In the genomic region with DNA sequence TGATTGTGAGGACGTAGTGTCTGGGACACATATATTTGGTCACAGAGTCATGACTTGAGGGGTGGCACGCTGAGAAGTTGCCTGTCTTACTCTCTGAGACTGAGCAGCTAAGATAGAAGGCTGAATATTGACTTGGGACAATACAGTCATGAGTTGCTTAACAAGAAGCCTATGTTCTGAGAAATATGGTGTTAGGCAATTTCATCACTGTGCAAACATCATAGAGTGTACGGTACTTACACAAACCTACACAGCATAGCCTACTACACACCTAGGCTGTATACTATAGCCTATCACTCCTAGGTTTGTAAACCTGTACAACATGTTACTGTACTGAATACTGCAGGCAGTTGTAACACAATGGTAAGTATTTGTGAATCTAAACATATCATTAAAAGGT, we compare ENCODE assay signal across 1 cellular context.
A peak's percentile ranks its signal among the peaks of the same experiment; 100 is the strongest.
TF ChIP-seq lines count a peak whose summit lies in the region.

No MANE protein-coding gene starts in this region.

TF ChIP-seq in HepG2, 621 proteins besides CTCF, POLR2A, EP300 and RAD21 (continued from another document):
- TF ChIP-seq, protein P1, sequence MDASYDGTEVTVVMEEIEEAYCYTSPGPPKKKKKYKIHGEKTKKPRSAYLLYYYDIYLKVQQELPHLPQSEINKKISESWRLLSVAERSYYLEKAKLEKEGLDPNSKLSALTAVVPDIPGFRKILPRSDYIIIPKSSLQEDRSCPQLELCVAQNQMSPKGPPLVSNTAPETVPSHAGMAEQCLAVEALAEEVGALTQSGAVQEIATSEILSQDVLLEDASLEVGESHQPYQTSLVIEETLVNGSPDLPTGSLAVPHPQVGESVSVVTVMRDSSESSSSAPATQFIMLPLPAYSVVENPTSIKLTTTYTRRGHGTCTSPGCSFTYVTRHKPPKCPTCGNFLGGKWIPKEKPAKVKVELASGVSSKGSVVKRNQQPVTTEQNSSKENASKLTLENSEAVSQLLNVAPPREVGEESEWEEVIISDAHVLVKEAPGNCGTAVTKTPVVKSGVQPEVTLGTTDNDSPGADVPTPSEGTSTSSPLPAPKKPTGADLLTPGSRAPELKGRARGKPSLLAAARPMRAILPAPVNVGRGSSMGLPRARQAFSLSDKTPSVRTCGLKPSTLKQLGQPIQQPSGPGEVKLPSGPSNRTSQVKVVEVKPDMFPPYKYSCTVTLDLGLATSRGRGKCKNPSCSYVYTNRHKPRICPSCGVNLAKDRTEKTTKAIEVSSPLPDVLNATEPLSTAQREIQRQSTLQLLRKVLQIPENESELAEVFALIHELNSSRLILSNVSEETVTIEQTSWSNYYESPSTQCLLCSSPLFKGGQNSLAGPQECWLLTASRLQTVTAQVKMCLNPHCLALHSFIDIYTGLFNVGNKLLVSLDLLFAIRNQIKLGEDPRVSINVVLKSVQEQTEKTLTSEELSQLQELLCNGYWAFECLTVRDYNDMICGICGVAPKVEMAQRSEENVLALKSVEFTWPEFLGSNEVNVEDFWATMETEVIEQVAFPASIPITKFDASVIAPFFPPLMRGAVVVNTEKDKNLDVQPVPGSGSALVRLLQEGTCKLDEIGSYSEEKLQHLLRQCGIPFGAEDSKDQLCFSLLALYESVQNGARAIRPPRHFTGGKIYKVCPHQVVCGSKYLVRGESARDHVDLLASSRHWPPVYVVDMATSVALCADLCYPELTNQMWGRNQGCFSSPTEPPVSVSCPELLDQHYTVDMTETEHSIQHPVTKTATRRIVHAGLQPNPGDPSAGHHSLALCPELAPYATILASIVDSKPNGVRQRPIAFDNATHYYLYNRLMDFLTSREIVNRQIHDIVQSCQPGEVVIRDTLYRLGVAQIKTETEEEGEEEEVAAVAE (CRISPR knock-in tag; IDR thresholded peaks at IDR 0.05; ENCODE audit: borderline replicate concordance) = 0 out of 2 replicates have a peak, but pooled peaks have one; percentile 57
- TF ChIP-seq FOXP1 (IDR thresholded peaks at IDR 0.05) (no peak), FOXP1 (CRISPR knock-in tag; IDR thresholded peaks at IDR 0.05) (peak; percentile 69), FOXO1 (CRISPR knock-in tag; IDR thresholded peaks at IDR 0.05) (peak; percentile 52; the same call in 1 of the 2 replicates), FOXA1 (IDR thresholded peaks at IDR 0.05) (no peak), FOXA1 (CRISPR knock-in tag; IDR thresholded peaks at IDR 0.05) (peak; percentile 85), BCL6 (CRISPR knock-in tag; IDR thresholded peaks at IDR 0.05) (peak; percentile 71), ELF4 (CRISPR knock-in tag; IDR thresholded peaks at IDR 0.05; ENCODE audit: borderline replicate concordance) (no peak), CHD4 (IDR thresholded peaks at IDR 0.05; ENCODE audit: borderline replicate concordance, low read length) (no peak), FOXA3 (CRISPR knock-in tag; IDR thresholded peaks at IDR 0.05) (peak; percentile 88), CEBPG (CRISPR knock-in tag; IDR thresholded peaks at IDR 0.05) (peak; percentile 93), KMT2A (CRISPR knock-in tag; IDR thresholded peaks at IDR 0.05) (no peak)
